Comparison of ENCODE assay signal across 1 cellular context in genomic region chr12:99253068-99253467, GRCh38.
TF ChIP-seq lines count a peak whose summit lies in the region.

No MANE protein-coding gene starts in this region.

TF ChIP-seq in GM23338, 12 proteins besides CTCF, POLR2A, EP300 and RAD21 (continued from another document):
- TF ChIP-seq NANOG (IDR thresholded peaks at IDR 0.05; ENCODE audit: borderline replicate concordance) = no peak
- no peak for TF ChIP-seq ZNF331 (CRISPR knock-in tag; IDR thresholded peaks at IDR 0.05; ENCODE audit: low read depth)
- TF ChIP-seq ETS1 (IDR thresholded peaks at IDR 0.05) = no peak
- no peak for TF ChIP-seq JUNB (IDR thresholded peaks at IDR 0.05; ENCODE audit: unreplicated experiment)
- no peak for TF ChIP-seq STAT1 (IDR thresholded peaks at IDR 0.05; ENCODE audit: unreplicated experiment)
- TF ChIP-seq EZH2 (IDR thresholded peaks at IDR 0.05; ENCODE audit: low read depth, unreplicated experiment) = no peak
